ENCODE assay signal across 1 cellular context in the genomic region with DNA sequence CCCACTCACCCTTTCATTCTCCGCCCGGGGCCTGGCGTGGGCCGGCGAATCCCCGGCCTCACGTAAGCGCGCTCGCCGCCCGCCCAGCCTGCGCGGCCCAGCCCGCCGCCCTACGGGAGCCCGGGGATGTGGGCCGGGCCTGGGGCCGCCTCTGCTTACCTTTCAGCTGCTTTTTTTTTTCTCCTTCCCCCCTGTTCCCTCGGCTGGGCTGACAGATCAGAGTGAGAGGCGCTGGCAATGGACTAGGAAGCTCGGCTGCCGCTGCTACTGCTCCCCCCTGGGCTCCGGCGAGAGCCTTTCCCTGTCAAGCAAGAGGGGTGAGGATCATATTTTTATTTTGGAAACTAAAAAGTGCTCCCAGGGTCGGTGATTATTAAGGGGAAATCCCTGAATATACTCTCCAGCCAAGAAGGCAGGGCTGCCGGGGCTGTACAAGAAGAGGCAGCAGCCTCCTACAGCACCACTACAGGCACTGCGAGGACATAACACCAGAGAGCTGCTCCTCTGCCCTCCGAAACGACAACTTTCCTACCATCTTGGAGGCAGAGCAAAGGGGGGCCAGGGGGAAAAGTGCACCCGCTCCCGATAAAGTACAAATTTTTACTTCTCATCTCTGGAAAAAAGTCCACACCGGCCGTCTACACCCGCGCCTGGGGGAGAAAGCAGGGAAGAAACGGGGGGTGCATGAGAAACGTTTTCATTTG.
TF ChIP-seq lines count a peak whose summit lies in the region.

A gene with protein sequence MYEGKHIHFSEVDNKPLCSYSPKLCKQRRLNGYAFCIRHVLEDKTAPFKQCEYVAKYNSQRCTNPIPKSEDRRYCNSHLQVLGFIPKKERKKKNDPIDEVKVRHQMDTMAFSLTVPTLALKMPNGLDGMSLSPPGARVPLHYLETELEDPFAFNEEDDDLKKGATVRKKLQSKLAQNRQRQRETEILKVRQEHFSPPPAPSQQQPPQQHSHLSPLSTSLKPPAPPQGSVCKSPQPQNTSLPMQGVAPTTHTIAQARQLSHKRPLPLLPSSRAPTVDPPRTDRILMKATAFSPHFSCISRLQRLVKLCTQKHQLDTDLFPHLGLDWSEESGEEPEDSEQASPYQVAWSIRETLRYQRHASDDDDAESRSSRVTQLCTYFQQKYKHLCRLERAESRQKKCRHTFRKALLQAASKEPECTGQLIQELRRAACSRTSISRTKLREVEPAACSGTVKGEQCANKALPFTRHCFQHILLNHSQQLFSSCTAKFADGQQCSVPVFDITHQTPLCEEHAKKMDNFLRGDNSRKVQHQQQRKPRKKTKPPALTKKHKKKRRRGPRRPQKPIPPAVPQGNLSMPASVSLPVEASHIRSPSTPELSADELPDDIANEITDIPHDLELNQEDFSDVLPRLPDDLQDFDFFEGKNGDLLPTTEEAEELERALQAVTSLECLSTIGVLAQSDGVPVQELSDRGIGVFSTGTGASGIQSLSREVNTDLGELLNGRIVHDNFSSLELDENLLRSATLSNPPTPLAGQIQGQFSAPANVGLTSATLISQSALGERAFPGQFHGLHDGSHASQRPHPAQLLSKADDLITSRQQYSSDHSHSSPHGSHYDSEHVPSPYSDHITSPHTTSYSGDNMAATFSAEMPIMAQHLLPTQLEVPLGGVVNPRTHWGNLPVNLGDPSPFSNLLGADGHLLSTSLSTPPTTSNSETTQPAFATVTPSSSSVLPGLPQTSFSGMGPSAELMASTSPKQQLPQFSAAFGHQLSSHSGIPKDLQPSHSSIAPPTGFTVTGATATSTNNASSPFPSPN (minus strand): TSS at position 433 of the 704 bp plus-strand sequence. CDS start 23,158 bp downstream, outside the sequence.

TF ChIP-seq in PFSK-1, 5 proteins besides CTCF, POLR2A, EP300 and RAD21:
- TF ChIP-seq TAF1 (IDR thresholded peaks at IDR 0.05; ENCODE audit: borderline replicate concordance, insufficient read depth, low read length): 0 out of 2 replicates have a peak, but pooled peaks have one; percentile 22
- TF ChIP-seq POLR2AphosphoS5 (IDR thresholded peaks at IDR 0.05; ENCODE audit: low read depth, low read length): peak; percentile 62
- TF ChIP-seq FOXP2 (optimal IDR thresholded peaks at IDR 0.05; ENCODE audit: borderline replicate concordance, extremely low read depth, extremely low read length, insufficient read depth): no peak
